ENCODE assay signal across 8 cellular contexts in genomic region chr17:57243171-57243622, GRCh38.
DNase-seq lines count a peak whose midpoint lies in the region; ATAC-seq lines count a peak whose summit lies in the region.

No MANE protein-coding gene starts in this region.

- no peak for ATAC-seq in HG02970 (IDR thresholded peaks at IDR 0.05; ENCODE audit: low FRiP score, unreplicated experiment)

- DNase-seq in C1 segment of cervical spinal cord (lab: John Stamatoyannopoulos, UW) (peak in 8 of 14 donors; percentile 13 to 61 (median 22)), GOT3 (lab: John Stamatoyannopoulos, UW) (peak; percentile 9), NCI-H748 (lab: John Stamatoyannopoulos, UW; ENCODE audit: unreplicated experiment) (peak; percentile 68), midbrain (lab: John Stamatoyannopoulos, UW) (peak; percentile 44)
- peak; percentile 80 to 84 for DNase-seq in activated CD4-positive, alpha-beta T cell treated with anti-CD3 and anti-CD28 coated beads, Interleukin-2, amount 50 U/mL, for 48 hours
- DNase-seq in effector CD8-positive, alpha-beta T cell (lab: John Stamatoyannopoulos, UW), result peak; percentile 57
- DNase-seq in stimulated activated CD8-positive, alpha-beta memory T cell treated with anti-CD3 and anti-CD28 coated beads, Interleukin-4, amount 100 ng/mL, for 4 hours (ENCODE audit: low read depth in 2 of 2, low spot score in 1 of 2), result peak; percentile 34 to 58

Comparison
In these comparisons a context has a peak if more than half of its experiments do, and no peak if none do; other contexts are left out.
1. DNase-seq: peak in every context shown above with its lines; median percentile 82 in activated CD4-positive, alpha-beta T cell treated with anti-CD3 and anti-CD28 coated beads, Interleukin-2, amount 50 U/mL, for 48 hours; 68 in NCI-H748; 57 in effector CD8-positive, alpha-beta T cell; 46 in stimulated activated CD8-positive, alpha-beta memory T cell treated with anti-CD3 and anti-CD28 coated beads, Interleukin-4, amount 100 ng/mL, for 4 hours; 44 in midbrain; 22 in C1 segment of cervical spinal cord; 9 in GOT3.